ENCODE assay signal across 17 cellular contexts in genomic region chr3:48881006-48881405, GRCh38.
"Had no signal": no experiment of that assay in that cellular context is flagged by ENCODE, and none has a peak within 500 bp of the region (broad histone marks: within the 10 kb centered on the region; RNA-seq: fewer than 3 reads in every experiment).

No MANE protein-coding gene starts in this region.

- H3K4me3 ChIP-seq: lung, spleen, upper lobe of right lung had no signal

- DNase-seq: activated CD4-positive, alpha-beta T cell treated with anti-CD3 and anti-CD28 coated beads for 1 hour; activated CD8-positive, alpha-beta memory T cell treated with anti-CD3 and anti-CD28 coated beads, Interleukin-2, amount 50 U/mL, for 48 hours; activated naive CD4-positive, alpha-beta T cell treated with Interleukin-2 at 50 U/mL for 16 hours; activated T-cell treated with anti-CD3 and anti-CD28 coated beads, Interleukin-2, amount 50 U/mL, for 4 hours; dermis blood vessel endothelial cell; effector CD8-positive, alpha-beta T cell; foreskin melanocyte; hypothalamus; naive B cell; spleen; stimulated activated CD4-positive, alpha-beta T cell treated with anti-CD3 and anti-CD28 coated beads, Interleukin-4, amount 100 ng/mL, for 1 hour; stimulated activated naive CD8-positive, alpha-beta T cell treated with anti-CD3 and anti-CD28 coated beads, Interleukin-15, Interleukin-2, amounts not matched to agents 100 U/mL and 50 U/mL, for 24 hours; T-cell; upper lobe of right lung; WERI-Rb-1 had no signal

- ATAC-seq: activated T-cell treated with anti-CD3 and anti-CD28 coated beads, Interleukin-2, amount 50 U/mL, for 4 hours; esophagus mucosa; stimulated activated naive CD8-positive, alpha-beta T cell treated with anti-CD3 and anti-CD28 coated beads, Interleukin-15, Interleukin-2, amounts not matched to agents 100 U/mL and 50 U/mL, for 24 hours; T-cell; upper lobe of right lung had no signal

- H3K9me3 Mint-ChIP-seq: activated T-cell treated with anti-CD3 and anti-CD28 coated beads, Interleukin-2, amount 50 U/mL, for 4 hours; naive B cell; T-cell had no signal

- H3K27ac ChIP-seq: spleen, upper lobe of right lung, WERI-Rb-1 had no signal

- H3K9me3 ChIP-seq: spleen, upper lobe of right lung had no signal

- H3K4me3 Mint-ChIP-seq: activated T-cell treated with anti-CD3 and anti-CD28 coated beads, Interleukin-2, amount 50 U/mL, for 4 hours; naive B cell; T-cell had no signal

- H3K4me1 ChIP-seq: upper lobe of right lung had no signal

- H3K27me3 Mint-ChIP-seq: naive B cell, T-cell had no signal

- H3K27me3 ChIP-seq: spleen, upper lobe of right lung had no signal

- H3K27ac Mint-ChIP-seq: T-cell had no signal

- H3K36me3 Mint-ChIP-seq: naive B cell had no signal
